8 cellular contexts compared by ENCODE assay signal in the genomic region with DNA sequence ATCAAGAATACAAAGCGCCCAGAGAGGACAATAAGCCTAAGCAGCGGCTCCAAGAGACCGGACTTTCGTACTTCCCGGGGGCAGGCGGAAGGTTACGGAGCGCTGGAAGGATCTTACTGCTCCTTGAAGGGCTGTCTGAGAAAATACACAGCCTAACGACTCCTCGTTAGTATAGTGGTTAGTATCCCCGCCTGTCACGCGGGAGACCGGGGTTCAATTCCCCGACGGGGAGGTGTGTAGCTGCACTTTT. TPM values are rescaled to one million over a fixed set of nuclear protein-coding genes. Genes with fewer than 3 reads are reported as not detected.
DNase-seq lines count a peak whose midpoint lies in the region; ATAC-seq, FAIRE-seq and TF ChIP-seq lines count a peak whose summit lies in the region.

No MANE protein-coding gene starts in this region.

- no peaks in the 10 kb centered on the region for H3K27me3 ChIP-seq in prostate gland (replicated peaks; ENCODE audit: insufficient read depth)

- TF ChIP-seq CTCF in HFF-Myc (IDR thresholded peaks at IDR 0.05; ENCODE audit: low read depth, low read length, missing control alignments) (no peak), NB4 (IDR thresholded peaks at IDR 0.05; ENCODE audit: low read depth, low read length) (no peak), prostate gland (IDR thresholded peaks at IDR 0.05) (no peak)

- no peaks in the 10 kb centered on the region for H3K9me3 ChIP-seq in prostate gland

- peak overlapping the region; percentile 99 for H3K27ac ChIP-seq in angular gyrus (ENCODE audit: low read depth, low read length)
- peak overlapping the region; percentile 94 to 96 for H3K27ac ChIP-seq in prostate gland

- no peak for TF ChIP-seq POLR2A in NB4 (IDR thresholded peaks at IDR 0.05; ENCODE audit: extremely low read depth, insufficient read length)
- TF ChIP-seq POLR2A in prostate gland (IDR thresholded peaks at IDR 0.05) = no peak

- DNase-seq in HFF-Myc (ENCODE audit: extremely low read depth, low read depth) = peak; percentile 83
- peak; percentile 95 for DNase-seq in NB4 (ENCODE audit: low read depth)
- peak; percentile 46 to 89 (median 73) for DNase-seq in T-helper 1 cell
- peak; percentile 89 for DNase-seq in left ventricle myocardium superior
- DNase-seq in prostate gland (ENCODE audit: low spot score) = peak; percentile 92
- DNase-seq in urothelium cell line (ENCODE audit: low spot score) = peak; percentile 56

- ATAC-seq in left ventricle myocardium superior = peak; percentile 93

- no peaks in the 10 kb centered on the region for H3K4me1 ChIP-seq in prostate gland (replicated peaks)

- FAIRE-seq in urothelium cell line (lab: Jason Lieb, UNC) = no peak

- intact Hi-C loops in left ventricle myocardium superior (cut with micrococcal nuclease) = loop anchor here (10.0 kb wide), 1 partner anchor 78 kb away; no protein-coding TSS in a partner anchor
- intact Hi-C loops in prostate gland (cut with DNase I) = loop anchor here (1.0 kb wide), 1 partner anchor 12 kb away; the partner anchor contains the start of gene TMPO

- H3K4me3 ChIP-seq in GM08714 (ENCODE audit: low read length) (peak overlapping the region; percentile 64), HFF-Myc (replicated peaks; ENCODE audit: low read depth, low read length) (peak overlapping the region; percentile 51), NB4 (ENCODE audit: low read depth, low read length) (peak overlapping the region; percentile 93), prostate gland (peak overlapping the region; percentile 52 to 59)

- no peaks in the 10 kb centered on the region for H3K36me3 ChIP-seq in prostate gland

- WGBS in prostate gland = under 1% methylated on average over 16 of the region's 16 CpGs

RNA-seq across cellular contexts. Expression of gene TMPO, which starts 12.1 kb away (rescaled TPM):
- total RNA-seq in left ventricle myocardium superior = 16.2 TPM
- 10 to 100 TPM; 47.7 to 79.6 TPM for total RNA-seq in prostate gland

Comparison
In these comparisons a context has a peak if more than half of its experiments do, and no peak if none do; other contexts are left out.
1. Peak in every context shown above with its lines: DNase-seq, ATAC-seq, H3K4me3 ChIP-seq and H3K27ac ChIP-seq.